In genomic region chr6:38650207-38650752, GRCh38 we compare ENCODE assay signal across 1 cellular context.
TF ChIP-seq lines count a peak whose summit lies in the region.

No MANE protein-coding gene starts in this region.

TF ChIP-seq in K562, 482 proteins besides CTCF, POLR2A, EP300 and RAD21 (continued from another document):
- TF ChIP-seq TFE3 (CRISPR knock-in tag; IDR thresholded peaks at IDR 0.05), result 0 out of 2 replicates have a peak, but pooled peaks have one; percentile 8
